Comparison of ENCODE assay signal across 8 cellular contexts in the genomic region with DNA sequence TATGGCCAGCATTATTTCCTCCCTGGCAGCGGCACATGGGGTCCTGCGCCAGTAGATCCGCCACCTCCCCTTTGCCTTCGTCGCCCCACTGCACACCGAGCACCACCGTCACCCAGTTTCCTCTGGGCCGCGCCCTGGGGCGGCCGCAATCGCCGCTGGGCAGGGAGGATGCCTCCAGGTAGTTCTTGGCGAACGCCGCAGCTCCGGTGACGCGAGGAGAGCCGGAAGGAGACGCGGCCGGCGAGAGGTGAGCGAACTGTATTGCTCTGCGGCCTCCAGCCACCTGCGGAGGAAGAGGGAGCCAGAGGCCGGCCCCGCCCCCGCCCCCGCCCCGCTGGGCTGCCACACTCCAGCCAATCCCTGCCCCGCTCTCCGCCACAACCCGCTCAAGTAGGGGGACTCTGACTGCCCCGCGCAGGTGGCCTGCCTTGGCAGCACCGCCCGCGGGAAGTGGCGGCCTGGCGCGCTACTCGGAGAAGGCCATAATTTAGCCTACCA. TPM values are rescaled to one million over a fixed set of nuclear protein-coding genes. Genes with fewer than 3 reads are reported as not detected.
DNase-seq lines count a peak whose midpoint lies in the region; ATAC-seq lines count a peak whose summit lies in the region.

No MANE protein-coding gene starts in this region.

- ATAC-seq in GM18511 (IDR thresholded peaks at IDR 0.05; ENCODE audit: unreplicated experiment) (peak; percentile 75), HG02642 (IDR thresholded peaks at IDR 0.05; ENCODE audit: poor library complexity, unreplicated experiment) (peak; percentile 94)

- H3K4me3 ChIP-seq in iPS-11a (ENCODE audit: low read depth, low read length) = peak overlapping the region; percentile 10

- peak; percentile 6 for DNase-seq in NCI-H460 (ENCODE audit: extremely low read depth, low read depth)
- peak; percentile 26 for DNase-seq in activated T-helper 9 cell treated with anti-CD3 and anti-CD28 coated beads, Interleukin-2, amount 50 U/mL, for 16 hours (ENCODE audit: low read depth)
- peak; percentile 22 to 24 for DNase-seq in stimulated activated CD4-positive, alpha-beta T cell treated with anti-CD3 and anti-CD28 coated beads, Interleukin-2, amount 100 ng/mL, for 48 hours
- DNase-seq in NCI-H1048 (lab: John Stamatoyannopoulos, UW) = no peak
- DNase-seq in mesenteric fat pad (ENCODE audit: low spot score) = no peak

RNA-seq across cellular contexts. Expression of gene SLFN13, which starts 11.8 kb away (rescaled TPM):
- total RNA-seq in NCI-H460 (2014; rRNA removed; shearing (Covaris generic)) = 1.0 and 2.0 TPM in 2 replicates
- 3.5 and 3.9 TPM in 2 replicates for polyA plus RNA-seq in NCI-H460 (2014; cell fraction: nucleus; rRNA removed)
- 20.3 TPM for total RNA-seq in mesenteric fat pad

RNA-seq across cellular contexts. Expression of gene SLFN12, which starts 28.1 kb away (rescaled TPM):
- not detected in 2 replicates for total RNA-seq in NCI-H460 (2014; rRNA removed; shearing (Covaris generic))
- polyA plus RNA-seq in NCI-H460 (2014; cell fraction: nucleus; rRNA removed) = 0.11 TPM in 1 of 2 replicates, not detected in the other
- total RNA-seq in mesenteric fat pad = 17.7 TPM

Comparison
In these comparisons a context has a peak if more than half of its experiments do, and no peak if none do; other contexts are left out.
1. DNase-seq: peak in NCI-H460 (single experiment), activated T-helper 9 cell treated with anti-CD3 and anti-CD28 coated beads, Interleukin-2, amount 50 U/mL, for 16 hours (single experiment) and stimulated activated CD4-positive, alpha-beta T cell treated with anti-CD3 and anti-CD28 coated beads, Interleukin-2, amount 100 ng/mL, for 48 hours (2 of 2); none in NCI-H1048 (single experiment) and mesenteric fat pad (single experiment).
2. RNA of gene SLFN12, which starts 28.1 kb away (total RNA-seq): 17.7 TPM in mesenteric fat pad (single experiment); not detected in NCI-H460; every median in the first group is over 10 times any median in the second.